ENCODE assay signal across 8 cellular contexts in the genomic region with DNA sequence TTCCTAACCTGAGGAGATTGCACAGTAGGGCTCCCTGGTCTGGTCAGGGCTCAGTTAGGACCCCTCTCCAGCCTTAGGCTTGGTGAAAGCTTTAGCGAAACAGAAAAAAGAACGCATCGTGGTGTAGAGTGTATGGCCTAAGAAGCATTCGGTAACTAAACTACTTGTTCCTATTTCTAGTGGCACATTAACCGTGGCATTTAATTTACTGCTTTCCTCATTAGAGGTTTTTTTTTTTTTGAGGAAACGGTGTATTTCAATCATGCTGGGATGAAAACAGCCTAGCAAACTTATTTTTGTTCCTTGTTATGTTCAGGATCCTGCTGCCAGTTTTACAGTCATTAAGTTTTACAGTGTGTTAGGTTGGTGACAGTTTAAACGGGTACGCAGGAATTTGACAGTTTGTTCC. TPM values are rescaled to one million over a fixed set of nuclear protein-coding genes. Genes with fewer than 3 reads are reported as not detected.
DNase-seq lines count a peak whose midpoint lies in the region; ATAC-seq and TF ChIP-seq lines count a peak whose summit lies in the region.

No MANE protein-coding gene starts in this region.

- 18 to 23% methylated on average over 8 of the region's 8 CpGs for WGBS in body of pancreas, 2 donors

- TF ChIP-seq CTCF in AG04449 (IDR thresholded peaks at IDR 0.05; ENCODE audit: insufficient read depth, low read length, missing control alignments) (no peak), body of pancreas (IDR thresholded peaks at IDR 0.05) (no peak)

- DNase-seq in AG04449 (ENCODE audit: low read depth, low spot score), result no peak
- DNase-seq in body of pancreas, result no peak
- no peak for DNase-seq in NCI-H2196 treated with DMSO at 0.1 percent for 48 hours (lab: John Stamatoyannopoulos, UW; ENCODE audit: unreplicated experiment)
- DNase-seq in EL, result no peak

- peak overlapping the region; percentile 88 to 96 (median 90) for H3K27ac ChIP-seq in body of pancreas

- H3K9me3 ChIP-seq in body of pancreas, result no peaks in the 10 kb centered on the region
- no peaks in the 10 kb centered on the region for H3K9me3 ChIP-seq in mononuclear cell (ENCODE audit: low read depth, low read length)

- POLR2A ChIA-PET in AG04449 (lab: Yijun Ruan, JAX), result interaction anchor here (0.5 kb wide), 1 partner anchor 137 kb away, joined by 3 read pairs; no protein-coding TSS in a partner anchor

- intact Hi-C loops in body of pancreas (cut with DNase I), result no loop called here

- ATAC-seq in GM19324 (IDR thresholded peaks at IDR 0.05; ENCODE audit: low FRiP score, unreplicated experiment), result peak; percentile 51
- peak; percentile 20 for ATAC-seq in HG03565 (IDR thresholded peaks at IDR 0.05; ENCODE audit: unreplicated experiment)
- ATAC-seq in body of pancreas, result no peak
- no peak for ATAC-seq in HG02981 (IDR thresholded peaks at IDR 0.05; ENCODE audit: unreplicated experiment)

- H3K27me3 ChIP-seq in body of pancreas (no peaks in the 10 kb centered on the region), mononuclear cell (ENCODE audit: insufficient read depth, low read length) (no peaks in the 10 kb centered on the region)

- no peaks in the 10 kb centered on the region for H3K36me3 ChIP-seq in body of pancreas (replicated peaks in 1 of 2; ENCODE audit: insufficient read depth in 1 of 2, low read depth in 2 of 2)

- TF ChIP-seq POLR2A in body of pancreas (IDR thresholded peaks at IDR 0.05), result no peak

- H3K4me3 ChIP-seq in AG04449 (ENCODE audit: low read depth, low read length) (peak overlapping the region; percentile 88), body of pancreas (peak overlapping the region; percentile 88 to 92), mononuclear cell (ENCODE audit: low read length) (peak overlapping the region; percentile 81)

- H3K4me1 ChIP-seq in body of pancreas, result peaks cover 20% of the 10 kb centered on the region
- peaks cover 30% of the 10 kb centered on the region for H3K4me1 ChIP-seq in mononuclear cell (ENCODE audit: insufficient read depth, low read length)

- CTCF ChIA-PET in AG04449 (lab: Yijun Ruan, JAX), result interaction anchor here (0.7 to 1.1 kb wide), 3 partner anchors 27 to 496 kb away, joined by 3 to 6 read pairs (median 3); no protein-coding TSS in a partner anchor

RNA-seq across cellular contexts. Expression of gene OSBPL8, which starts 0.5 kb away (rescaled TPM):
- total RNA-seq in body of pancreas (10 to 100 TPM; 23.1 to 41.2 TPM), mononuclear cell (162 TPM)

Comparison
In these comparisons a context has a peak if more than half of its experiments do, and no peak if none do; other contexts are left out.
1. ATAC-seq: peak in GM19324 (single experiment) and HG03565 (single experiment); none in body of pancreas (single experiment) and HG02981 (single experiment).
2. Peak in every context shown above with its lines, with median percentiles within 50 percentile points of each other: H3K4me3 ChIP-seq.